In the genomic region with DNA sequence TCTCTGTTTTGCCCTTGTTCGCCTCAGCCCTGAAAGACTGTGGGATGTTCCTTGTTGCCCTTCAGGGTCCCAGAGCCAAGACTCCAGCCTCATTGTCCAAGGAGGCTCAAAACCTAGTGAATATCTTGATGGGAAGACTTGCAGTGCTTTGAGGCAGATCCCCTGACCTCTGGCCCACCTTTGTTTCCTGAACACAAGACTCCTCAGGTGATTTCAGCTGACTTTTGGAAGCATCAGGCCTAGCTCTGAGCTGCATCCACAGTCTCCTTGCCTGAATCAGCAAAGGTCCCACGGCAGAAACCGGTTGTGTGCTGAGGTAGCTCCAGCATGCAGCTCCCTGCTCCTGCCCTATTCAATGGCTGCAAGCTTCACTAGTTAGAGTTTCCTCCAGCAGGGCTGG, we compare ENCODE assay signal across 18 cellular contexts.
"Had no signal": no experiment of that assay in that cellular context is flagged by ENCODE, and none has a peak within 500 bp of the region (broad histone marks: within the 10 kb centered on the region; RNA-seq: fewer than 3 reads in every experiment).

No MANE protein-coding gene starts in this region.

- H2AFZ ChIP-seq: neural progenitor cell had no signal

- H3K4me1 ChIP-seq: esophagus squamous epithelium, gastrocnemius medialis, lower lobe of right lung, suprapubic skin had no signal

- H3K36me3 ChIP-seq: esophagus squamous epithelium, gastrocnemius medialis, lower lobe of right lung, neural progenitor cell, suprapubic skin, tibial nerve, WERI-Rb-1 had no signal

- DNase-seq: activated CD4-positive, alpha-beta T cell treated with anti-CD3 and anti-CD28 coated beads, Interleukin-2, amount 50 U/mL, for 1 hour; activated CD4-positive, CD25-positive, alpha-beta regulatory T cell treated with anti-CD3 and anti-CD28 coated beads, Interleukin-2, amount 50 U/mL, for 72 hours; activated gamma-delta T cell; central memory CD4-positive, alpha-beta T cell; effector memory CD8-positive, alpha-beta T cell; esophagus squamous epithelium; gastrocnemius medialis; hypothalamus; left colon; lower lobe of right lung; naive thymus-derived CD8-positive, alpha-beta T cell; stimulated activated naive CD8-positive, alpha-beta T cell treated with anti-CD3 and anti-CD28 coated beads, Interleukin-15, amount 100 ng/mL, for 72 hours; T-helper 1 cell had no signal

- H3K9me3 ChIP-seq: esophagus squamous epithelium, gastrocnemius medialis, lower lobe of right lung, suprapubic skin, tibial nerve had no signal

- ATAC-seq: effector memory CD8-positive, alpha-beta T cell; gastrocnemius medialis; left colon; lower lobe of right lung; naive thymus-derived CD8-positive, alpha-beta T cell; stimulated activated effector memory CD8-positive, alpha-beta T cell treated with anti-CD3 and anti-CD28 coated beads, Interleukin-12 subunit alpha, Interleukin-12 subunit beta, amount 100 ng/mL, for 72 hours; stimulated activated naive CD8-positive, alpha-beta T cell treated with anti-CD3 and anti-CD28 coated beads, Interleukin-15, amount 100 ng/mL, for 72 hours had no signal

- H3K27me3 ChIP-seq: gastrocnemius medialis, neural progenitor cell, tibial nerve had no signal

- H3K4me2 ChIP-seq: neural progenitor cell had no signal

- H3K4me3 ChIP-seq: esophagus squamous epithelium, gastrocnemius medialis, lower lobe of right lung, neural progenitor cell, suprapubic skin, tibial nerve had no signal

- H3K27ac ChIP-seq: esophagus squamous epithelium, gastrocnemius medialis, lower lobe of right lung, neural progenitor cell, suprapubic skin, tibial nerve, WERI-Rb-1 had no signal

- H3K9ac ChIP-seq: neural progenitor cell had no signal
